In the genomic region with DNA sequence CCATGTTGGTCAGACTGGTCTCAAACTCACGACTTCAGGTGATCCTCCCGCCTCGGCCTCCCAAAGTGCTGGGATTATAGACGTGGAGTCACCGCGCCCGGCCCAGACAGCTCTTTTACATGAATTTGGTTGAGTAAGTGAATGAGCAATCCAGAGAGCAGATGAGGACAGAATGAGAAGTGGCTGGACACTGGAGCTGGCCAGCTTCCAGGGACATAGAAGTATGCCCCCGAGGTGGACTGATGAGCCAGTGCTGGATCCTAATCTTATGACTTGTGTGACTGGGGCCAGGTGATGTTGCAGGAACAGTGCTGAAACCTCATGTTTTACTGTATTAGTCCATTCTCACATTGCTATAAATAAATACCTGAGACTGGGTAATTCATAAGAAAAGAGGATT, we compare ENCODE assay signal across 18 cellular contexts. TPM values are rescaled to one million over a fixed set of nuclear protein-coding genes. Genes with fewer than 3 reads are reported as not detected.
"Had no signal": no experiment of that assay in that cellular context is flagged by ENCODE, and none has a peak within 500 bp of the region (broad histone marks: within the 10 kb centered on the region; RNA-seq: fewer than 3 reads in every experiment).

No MANE protein-coding gene starts in this region.

- H3K36me3 ChIP-seq: gastroesophageal sphincter, pancreas, sigmoid colon, thyroid gland had no signal

- H3K4me1 Mint-ChIP-seq: activated naive CD8-positive, alpha-beta T cell treated with anti-CD3 and anti-CD28 coated beads for 36 hours; naive B cell; stimulated activated effector memory CD8-positive, alpha-beta T cell treated with anti-CD3 and anti-CD28 coated beads, Interleukin-12 subunit alpha, Interleukin-12 subunit beta, amount 100 ng/mL, for 72 hours had no signal

- H3K27me3 ChIP-seq: gastroesophageal sphincter, pancreas, sigmoid colon, thyroid gland had no signal

- H3K9me3 ChIP-seq: gastroesophageal sphincter, pancreas, sigmoid colon, thyroid gland had no signal

- H3K27ac Mint-ChIP-seq: activated naive CD8-positive, alpha-beta T cell treated with anti-CD3 and anti-CD28 coated beads for 36 hours; activated T-helper 1 cell treated with anti-CD3 and anti-CD28 coated beads, Interleukin-12 subunit alpha, Interleukin-12 subunit beta, Interleukin-2, Interleukin-4 antibody, amounts not matched to agents 30 ng/mL and 10 ng/mL and 1 ng/mL, durations not matched to agents 14 hours and 24 hours and 36 hours; brain; naive B cell; stimulated activated effector memory CD8-positive, alpha-beta T cell treated with anti-CD3 and anti-CD28 coated beads, Interleukin-12 subunit alpha, Interleukin-12 subunit beta, amount 100 ng/mL, for 72 hours; T-helper 2 cell treated with Interferon-gamma antibody and Interleukin-4, amounts not matched to agents 5 μg/mL and 100 μg/mL, for 36 hours had no signal

- H3K4me3 ChIP-seq: gastroesophageal sphincter, pancreas, sigmoid colon, thyroid gland had no signal

- H3K36me3 Mint-ChIP-seq: activated naive CD8-positive, alpha-beta T cell treated with anti-CD3 and anti-CD28 coated beads for 36 hours; brain; naive B cell; stimulated activated effector memory CD8-positive, alpha-beta T cell treated with anti-CD3 and anti-CD28 coated beads, Interleukin-12 subunit alpha, Interleukin-12 subunit beta, amount 100 ng/mL, for 72 hours had no signal

- H3K27ac ChIP-seq: epithelial cell of prostate, gastroesophageal sphincter, pancreas, sigmoid colon, thyroid gland had no signal

- ATAC-seq: activated CD4-positive, CD25-positive, alpha-beta regulatory T cell treated with anti-CD3 and anti-CD28 coated beads, Interleukin-2, amount 50 U/mL, for 24 hours; gastroesophageal sphincter; left lobe of liver; pancreas; stimulated activated effector memory CD8-positive, alpha-beta T cell treated with anti-CD3 and anti-CD28 coated beads, Interleukin-12 subunit alpha, Interleukin-12 subunit beta, amount 100 ng/mL, for 72 hours had no signal

- DNase-seq: activated naive CD8-positive, alpha-beta T cell treated with anti-CD3 and anti-CD28 coated beads for 36 hours; cortex of kidney; effector memory CD4-positive, alpha-beta T cell; naive B cell; pancreas; sigmoid colon; stimulated activated CD4-positive, alpha-beta T cell treated with anti-CD3 and anti-CD28 coated beads, Interleukin-12 subunit alpha, Interleukin-12 subunit beta, amount 100 ng/mL, for 4 hours; thyroid gland had no signal

- H3K4me1 ChIP-seq: gastroesophageal sphincter, pancreas, sigmoid colon, thyroid gland had no signal

- H3K4me3 Mint-ChIP-seq: activated naive CD8-positive, alpha-beta T cell treated with anti-CD3 and anti-CD28 coated beads for 36 hours; activated T-helper 1 cell treated with anti-CD3 and anti-CD28 coated beads, Interleukin-12 subunit alpha, Interleukin-12 subunit beta, Interleukin-2, Interleukin-4 antibody, amounts not matched to agents 30 ng/mL and 10 ng/mL and 1 ng/mL, durations not matched to agents 14 hours and 24 hours and 36 hours; brain; naive B cell; stimulated activated effector memory CD8-positive, alpha-beta T cell treated with anti-CD3 and anti-CD28 coated beads, Interleukin-12 subunit alpha, Interleukin-12 subunit beta, amount 100 ng/mL, for 72 hours; T-helper 2 cell treated with Interferon-gamma antibody and Interleukin-4, amounts not matched to agents 5 μg/mL and 100 μg/mL, for 36 hours had no signal

- H3K9me3 Mint-ChIP-seq: activated naive CD8-positive, alpha-beta T cell treated with anti-CD3 and anti-CD28 coated beads for 36 hours; activated T-helper 1 cell treated with anti-CD3 and anti-CD28 coated beads, Interleukin-12 subunit alpha, Interleukin-12 subunit beta, Interleukin-2, Interleukin-4 antibody, amounts not matched to agents 30 ng/mL and 10 ng/mL and 1 ng/mL, durations not matched to agents 14 hours and 24 hours and 36 hours; stimulated activated effector memory CD8-positive, alpha-beta T cell treated with anti-CD3 and anti-CD28 coated beads, Interleukin-12 subunit alpha, Interleukin-12 subunit beta, amount 100 ng/mL, for 72 hours; T-helper 2 cell treated with Interferon-gamma antibody and Interleukin-4, amounts not matched to agents 5 μg/mL and 100 μg/mL, for 36 hours had no signal

- H3K27me3 Mint-ChIP-seq: activated naive CD8-positive, alpha-beta T cell treated with anti-CD3 and anti-CD28 coated beads for 36 hours had no signal

RNA-seq across cellular contexts. Expression of gene KANK4, which starts 35.9 kb away (rescaled TPM):
- total RNA-seq: activated CD8-positive, alpha-beta memory T cell treated with anti-CD3 and anti-CD28 coated beads for 36 hours; activated naive CD8-positive, alpha-beta T cell treated with anti-CD3 and anti-CD28 coated beads for 36 hours; activated T-helper 1 cell treated with anti-CD3 and anti-CD28 coated beads, Interleukin-12 subunit alpha, Interleukin-12 subunit beta, Interleukin-2, Interleukin-4 antibody, amounts not matched to agents 30 ng/mL and 10 ng/mL and 1 ng/mL, durations not matched to agents 14 hours and 24 hours and 36 hours; mononuclear cell had no signal
